ENCODE assay signal across 10 cellular contexts in the genomic region with DNA sequence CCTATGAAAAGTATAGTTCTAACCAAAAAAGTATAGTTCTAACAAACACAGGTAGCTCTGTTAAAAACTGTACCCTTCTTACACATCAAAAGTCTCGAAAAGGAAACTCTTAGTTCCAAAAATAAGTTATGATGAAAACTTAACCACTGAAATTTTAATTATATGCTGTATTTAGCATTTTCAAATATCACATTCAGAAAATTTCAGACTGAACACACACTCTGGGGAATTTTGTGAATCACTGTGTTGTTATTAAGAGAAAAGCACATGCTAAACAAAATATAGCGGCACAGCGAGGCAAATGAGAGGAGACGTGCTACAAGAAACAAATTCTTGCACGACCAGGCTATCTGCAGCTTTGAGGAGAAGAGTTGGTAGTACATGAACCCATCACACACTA. TPM values are rescaled to one million over a fixed set of nuclear protein-coding genes. Genes with fewer than 3 reads are reported as not detected.
DNase-seq lines count a peak whose midpoint lies in the region; ATAC-seq and TF ChIP-seq lines count a peak whose summit lies in the region.
"Had no signal": no experiment of that assay in that cellular context is flagged by ENCODE, and none has a peak within 500 bp of the region (broad histone marks: within the 10 kb centered on the region; RNA-seq: fewer than 3 reads in every experiment).

No MANE protein-coding gene starts in this region.

- CTCF ChIA-PET in activated naive CD4-positive, alpha-beta T cell treated with anti-CD3 and anti-CD28 coated beads, Interleukin-2, amount 10 ng/mL, durations not matched to agents 7 days and 5 days (lab: Charles Lee): interaction anchor here (1.5 kb wide), 2 partner anchors 147 to 152 kb away, joined by 4 to 5 read pairs; no protein-coding TSS in a partner anchor

- TF ChIP-seq CTCF in gastroesophageal sphincter (IDR thresholded peaks at IDR 0.05): no peak

- no peaks in the 10 kb centered on the region for H3K36me3 ChIP-seq in gastroesophageal sphincter

- peaks cover 65% of the 10 kb centered on the region for H3K4me1 Mint-ChIP-seq in activated naive CD4-positive, alpha-beta T cell treated with anti-CD3 and anti-CD28 coated beads, Interleukin-2, amount 50 U/mL, for 24 hours
- H3K4me1 Mint-ChIP-seq in activated naive CD4-positive, alpha-beta T cell treated with anti-CD3 and anti-CD28 coated beads, Interleukin-2, amount 10 ng/mL, durations not matched to agents 7 days and 5 days: peaks cover 31% of the 10 kb centered on the region
- peaks cover 49% of the 10 kb centered on the region for H3K4me1 Mint-ChIP-seq in activated T-helper 1 cell treated with anti-CD3 and anti-CD28 coated beads, Interleukin-12 subunit alpha, Interleukin-12 subunit beta, Interleukin-2, Interleukin-4 antibody, amounts not matched to agents 30 ng/mL and 10 ng/mL and 1 ng/mL, durations not matched to agents 14 hours and 24 hours and 36 hours (ENCODE audit: low read depth)

- no peaks in the 10 kb centered on the region for H3K9me3 Mint-ChIP-seq in activated naive CD4-positive, alpha-beta T cell treated with anti-CD3 and anti-CD28 coated beads, Interleukin-2, amount 50 U/mL, for 24 hours
- H3K9me3 Mint-ChIP-seq in activated naive CD4-positive, alpha-beta T cell treated with anti-CD3 and anti-CD28 coated beads, Interleukin-2, amount 10 ng/mL, durations not matched to agents 7 days and 5 days: no peaks in the 10 kb centered on the region
- peaks cover 4% of the 10 kb centered on the region for H3K9me3 Mint-ChIP-seq in activated T-helper 1 cell treated with anti-CD3 and anti-CD28 coated beads, Interleukin-12 subunit alpha, Interleukin-12 subunit beta, Interleukin-2, Interleukin-4 antibody, amounts not matched to agents 30 ng/mL and 10 ng/mL and 1 ng/mL, durations not matched to agents 14 hours and 24 hours and 36 hours
- H3K9me3 Mint-ChIP-seq: H9 had no signal

- H3K27ac ChIP-seq in gastroesophageal sphincter: no peak overlapping the region

- H3K27me3 ChIP-seq in gastroesophageal sphincter: no peaks in the 10 kb centered on the region

- no peaks in the 10 kb centered on the region for H3K27me3 Mint-ChIP-seq in activated naive CD4-positive, alpha-beta T cell treated with anti-CD3 and anti-CD28 coated beads, Interleukin-2, amount 50 U/mL, for 24 hours
- H3K27me3 Mint-ChIP-seq in activated naive CD4-positive, alpha-beta T cell treated with anti-CD3 and anti-CD28 coated beads, Interleukin-2, amount 10 ng/mL, durations not matched to agents 7 days and 5 days: no peaks in the 10 kb centered on the region
- H3K27me3 Mint-ChIP-seq in activated T-helper 1 cell treated with anti-CD3 and anti-CD28 coated beads, Interleukin-12 subunit alpha, Interleukin-12 subunit beta, Interleukin-2, Interleukin-4 antibody, amounts not matched to agents 30 ng/mL and 10 ng/mL and 1 ng/mL, durations not matched to agents 14 hours and 24 hours and 36 hours (ENCODE audit: insufficient read depth): no peaks in the 10 kb centered on the region

- peak overlapping the region; percentile 95 for H3K27ac Mint-ChIP-seq in activated naive CD4-positive, alpha-beta T cell treated with anti-CD3 and anti-CD28 coated beads, Interleukin-2, amount 50 U/mL, for 24 hours
- no peak overlapping the region for H3K27ac Mint-ChIP-seq in activated naive CD4-positive, alpha-beta T cell treated with anti-CD3 and anti-CD28 coated beads, Interleukin-2, amount 10 ng/mL, durations not matched to agents 7 days and 5 days
- peak overlapping the region; percentile 80 for H3K27ac Mint-ChIP-seq in activated T-helper 1 cell treated with anti-CD3 and anti-CD28 coated beads, Interleukin-12 subunit alpha, Interleukin-12 subunit beta, Interleukin-2, Interleukin-4 antibody, amounts not matched to agents 30 ng/mL and 10 ng/mL and 1 ng/mL, durations not matched to agents 14 hours and 24 hours and 36 hours
- H3K27ac Mint-ChIP-seq: H9 had no signal

- peaks cover 0 to 11% (median 4%) of the 10 kb centered on the region in 3 donors for H3K4me1 ChIP-seq in gastroesophageal sphincter

- DNase-seq in activated naive CD4-positive, alpha-beta T cell treated with anti-CD3 and anti-CD28 coated beads, Interleukin-2, amount 10 ng/mL, durations not matched to agents 7 days and 5 days: no peak
- DNase-seq in activated T-helper 1 cell treated with anti-CD3 and anti-CD28 coated beads, Interleukin-12 subunit alpha, Interleukin-12 subunit beta, Interleukin-2, Interleukin-4 antibody, amounts not matched to agents 30 ng/mL and 10 ng/mL and 1 ng/mL, durations not matched to agents 14 hours and 24 hours and 36 hours (ENCODE audit: low spot score): no peak
- DNase-seq in mucosa of gallbladder (ENCODE audit: low spot score) (no peak), NCI-H446 treated with DMSO at 0.1 percent for 48 hours (lab: John Stamatoyannopoulos, UW) (no peak), midbrain (lab: John Stamatoyannopoulos, UW) (no peak)
- DNase-seq: H9, Right ventricle myocardium superior had no signal

- H3K4me3 ChIP-seq in gastroesophageal sphincter: no peak overlapping the region

- H3K4me3 Mint-ChIP-seq in activated naive CD4-positive, alpha-beta T cell treated with anti-CD3 and anti-CD28 coated beads, Interleukin-2, amount 50 U/mL, for 24 hours: peak overlapping the region; percentile 45
- no peak overlapping the region for H3K4me3 Mint-ChIP-seq in activated naive CD4-positive, alpha-beta T cell treated with anti-CD3 and anti-CD28 coated beads, Interleukin-2, amount 10 ng/mL, durations not matched to agents 7 days and 5 days
- H3K4me3 Mint-ChIP-seq in activated T-helper 1 cell treated with anti-CD3 and anti-CD28 coated beads, Interleukin-12 subunit alpha, Interleukin-12 subunit beta, Interleukin-2, Interleukin-4 antibody, amounts not matched to agents 30 ng/mL and 10 ng/mL and 1 ng/mL, durations not matched to agents 14 hours and 24 hours and 36 hours: peak overlapping the region; percentile 15
- H3K4me3 Mint-ChIP-seq: H9 had no signal

- H3K9me3 ChIP-seq in gastroesophageal sphincter: no peaks in the 10 kb centered on the region

- no peak for TF ChIP-seq EP300 in gastroesophageal sphincter (IDR thresholded peaks at IDR 0.05)

- WGBS in gastroesophageal sphincter (ENCODE audit: low coverage in 1 of 2), 2 donors: 76 to 84% methylated on average over 4 to 5 of the region's 5 CpGs

- intact Hi-C loops in activated T-helper 1 cell treated with anti-CD3 and anti-CD28 coated beads, Interleukin-12 subunit alpha, Interleukin-12 subunit beta, Interleukin-2, Interleukin-4 antibody, amounts not matched to agents 30 ng/mL and 10 ng/mL and 1 ng/mL, durations not matched to agents 14 hours and 24 hours and 36 hours (cut with micrococcal nuclease): loop anchor here (2.0 to 10.0 kb wide), 5 partner anchors 64 to 630 kb away; partner anchors contain the start of gene EEIG2

- no peak for TF ChIP-seq POLR2A in gastroesophageal sphincter (IDR thresholded peaks at IDR 0.05)

- ATAC-seq in HG03095 (IDR thresholded peaks at IDR 0.05; ENCODE audit: unreplicated experiment): peak; percentile 35
- no peak for ATAC-seq in gastroesophageal sphincter

- peaks cover 2% of the 10 kb centered on the region for H3K36me3 Mint-ChIP-seq in activated naive CD4-positive, alpha-beta T cell treated with anti-CD3 and anti-CD28 coated beads, Interleukin-2, amount 50 U/mL, for 24 hours
- H3K36me3 Mint-ChIP-seq in activated naive CD4-positive, alpha-beta T cell treated with anti-CD3 and anti-CD28 coated beads, Interleukin-2, amount 10 ng/mL, durations not matched to agents 7 days and 5 days: no peaks in the 10 kb centered on the region
- no peaks in the 10 kb centered on the region for H3K36me3 Mint-ChIP-seq in activated T-helper 1 cell treated with anti-CD3 and anti-CD28 coated beads, Interleukin-12 subunit alpha, Interleukin-12 subunit beta, Interleukin-2, Interleukin-4 antibody, amounts not matched to agents 30 ng/mL and 10 ng/mL and 1 ng/mL, durations not matched to agents 14 hours and 24 hours and 36 hours (ENCODE audit: low read depth)

RNA-seq across cellular contexts. Expression of gene VAV3, which starts 30.4 kb away (rescaled TPM):
- total RNA-seq in activated T-helper 1 cell treated with anti-CD3 and anti-CD28 coated beads, Interleukin-12 subunit alpha, Interleukin-12 subunit beta, Interleukin-2, Interleukin-4 antibody, amounts not matched to agents 30 ng/mL and 10 ng/mL and 1 ng/mL, durations not matched to agents 14 hours and 24 hours and 36 hours: 5.3 and 6.1 TPM in 2 replicates
- total RNA-seq in mucosa of gallbladder (2.4 TPM), gastroesophageal sphincter (1 to 10 TPM; 1.3 to 4.7 (median 2.9) TPM)
